10 cellular contexts compared by ENCODE assay signal in the genomic region with DNA sequence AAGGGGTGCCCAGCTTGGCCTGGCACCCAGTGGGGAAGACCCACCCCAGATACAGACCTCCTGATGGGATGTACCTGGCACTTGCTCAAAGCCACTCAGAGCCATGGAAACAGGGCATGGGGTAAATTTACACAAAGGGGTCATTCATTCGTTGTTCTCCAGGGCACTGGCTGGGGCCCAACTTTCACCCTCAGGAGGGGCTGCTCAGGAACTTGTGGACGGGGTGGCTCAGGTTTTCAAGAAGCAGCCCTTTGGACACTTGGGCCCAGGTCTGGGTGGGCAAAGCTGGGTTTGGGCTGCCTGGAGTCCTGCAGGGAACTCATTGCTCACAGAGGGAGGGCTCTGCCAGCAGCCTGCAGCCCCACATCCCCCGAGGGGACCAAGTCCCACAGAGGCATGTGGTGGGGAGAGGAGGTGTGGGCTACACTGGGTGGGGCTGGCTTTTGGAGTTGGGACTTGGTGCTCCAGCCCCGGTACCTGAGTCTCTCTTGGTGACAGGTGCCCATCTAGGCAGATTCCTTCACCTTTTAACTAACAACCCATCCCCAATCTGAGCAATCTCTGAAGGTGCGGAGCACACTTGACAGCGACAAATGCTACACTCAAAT.
DNase-seq lines count a peak whose midpoint lies in the region; ATAC-seq, FAIRE-seq and TF ChIP-seq lines count a peak whose summit lies in the region.
"Had no signal": no experiment of that assay in that cellular context is flagged by ENCODE, and none has a peak within 500 bp of the region (broad histone marks: within the 10 kb centered on the region; RNA-seq: fewer than 3 reads in every experiment).

No MANE protein-coding gene starts in this region.

- peaks cover 0 to 10% (median 1%) of the 10 kb centered on the region in 3 donors for H3K27me3 Mint-ChIP-seq in immature natural killer cell (ENCODE audit: low read depth in 3 of 3)

- H3K36me3 ChIP-seq in kidney (ENCODE audit: control insufficient read depth in 1 of 2, insufficient read depth in 2 of 2, low read length in 2 of 2) = no peaks in the 10 kb centered on the region

- intact Hi-C loops in kidney (cut with DNase I) = no loop called here

- peaks cover 0 to 11% of the 10 kb centered on the region in 2 donors for H3K9me3 ChIP-seq in kidney (ENCODE audit: control insufficient read depth in 1 of 2, low read length in 2 of 2)

- peaks cover 19 to 22% of the 10 kb centered on the region in 2 donors for H3K4me1 Mint-ChIP-seq in immature natural killer cell
- peaks cover 17% of the 10 kb centered on the region for H3K4me1 Mint-ChIP-seq in stimulated activated effector memory CD8-positive, alpha-beta T cell treated with anti-CD3 and anti-CD28 coated beads, Interleukin-12 subunit alpha, Interleukin-12 subunit beta, amount 100 ng/mL, for 72 hours

- H3K4me3 Mint-ChIP-seq in immature natural killer cell = peak overlapping the region; percentile 15 to 66 (median 42)
- H3K4me3 Mint-ChIP-seq in stimulated activated effector memory CD8-positive, alpha-beta T cell treated with anti-CD3 and anti-CD28 coated beads, Interleukin-12 subunit alpha, Interleukin-12 subunit beta, amount 100 ng/mL, for 72 hours = peak overlapping the region; percentile 20
- H3K4me3 Mint-ChIP-seq: T-helper 1 cell treated with Interleukin-12 subunit alpha and Interleukin-12 subunit beta and Interleukin-4 antibody, amounts not matched to agents 30 μg/mL and 1 μg/mL, for 36 hours had no signal

- peak overlapping the region; percentile 31; the same call in 1 of the 2 replicates for H3K27ac ChIP-seq in VCaP
- no peak overlapping the region for H3K27ac ChIP-seq in kidney (ENCODE audit: low read depth in 2 of 2, low read length in 2 of 2)

- FAIRE-seq in kidney (lab: Jason Lieb, UNC) = no peak

- peaks cover 0 to 2% of the 10 kb centered on the region in 2 donors for H3K4me1 ChIP-seq in kidney (ENCODE audit: control insufficient read depth in 1 of 2, insufficient read depth in 1 of 2, low read depth in 1 of 2, low read length in 2 of 2)

- ATAC-seq in stimulated activated effector memory CD8-positive, alpha-beta T cell treated with anti-CD3 and anti-CD28 coated beads, Interleukin-12 subunit alpha, Interleukin-12 subunit beta, amount 100 ng/mL, for 72 hours = no peak

- H3K4me3 ChIP-seq in kidney (ENCODE audit: low read length in 2 of 2) = no peak overlapping the region

- no peak overlapping the region for H3K9ac ChIP-seq in kidney (ENCODE audit: low read length in 2 of 2)

- H3K27ac Mint-ChIP-seq in immature natural killer cell = no peak overlapping the region
- no peak overlapping the region for H3K27ac Mint-ChIP-seq in stimulated activated effector memory CD8-positive, alpha-beta T cell treated with anti-CD3 and anti-CD28 coated beads, Interleukin-12 subunit alpha, Interleukin-12 subunit beta, amount 100 ng/mL, for 72 hours

- H3K9me3 Mint-ChIP-seq in immature natural killer cell = no peaks in the 10 kb centered on the region
- H3K9me3 Mint-ChIP-seq in stimulated activated effector memory CD8-positive, alpha-beta T cell treated with anti-CD3 and anti-CD28 coated beads, Interleukin-12 subunit alpha, Interleukin-12 subunit beta, amount 100 ng/mL, for 72 hours = no peaks in the 10 kb centered on the region
- H3K9me3 Mint-ChIP-seq: T-helper 1 cell treated with Interleukin-12 subunit alpha and Interleukin-12 subunit beta and Interleukin-4 antibody, amounts not matched to agents 30 μg/mL and 1 μg/mL, for 36 hours had no signal

- peak; percentile 19 for DNase-seq in NCI-H748 (lab: John Stamatoyannopoulos, UW; ENCODE audit: unreplicated experiment)
- DNase-seq in NCI-H748 treated with DMSO at 0.1 percent for 48 hours (lab: John Stamatoyannopoulos, UW) = no peak
- DNase-seq in immature natural killer cell = no peak
- DNase-seq in stimulated activated effector memory CD8-positive, alpha-beta T cell treated with anti-CD3 and anti-CD28 coated beads, Interleukin-12 subunit alpha, Interleukin-12 subunit beta, amount 100 ng/mL, for 72 hours (ENCODE audit: low spot score in 2 of 2) = no peak
- no peak for DNase-seq in kidney
- DNase-seq in stimulated activated CD4-positive, alpha-beta T cell treated with anti-CD3 and anti-CD28 coated beads, Interleukin-15, amount 100 ng/mL, for 24 hours = no peak
- DNase-seq in activated CD4-positive, alpha-beta T cell treated with anti-CD3 and anti-CD28 coated beads, Interleukin-2, amount 50 U/mL, for 4 hours = no peak
- DNase-seq: GDM1 had no signal

- H3K36me3 Mint-ChIP-seq in immature natural killer cell = no peaks in the 10 kb centered on the region
- H3K36me3 Mint-ChIP-seq in stimulated activated effector memory CD8-positive, alpha-beta T cell treated with anti-CD3 and anti-CD28 coated beads, Interleukin-12 subunit alpha, Interleukin-12 subunit beta, amount 100 ng/mL, for 72 hours = no peaks in the 10 kb centered on the region

- TF ChIP-seq CTCF in VCaP (conservative IDR thresholded peaks at IDR 0.05) = no peak
- no peak for TF ChIP-seq CTCF in kidney (IDR thresholded peaks at IDR 0.05; ENCODE audit: borderline replicate concordance, extremely low read depth, insufficient read depth)
